In genomic region chr1:110336300-110337039, GRCh38 we compare ENCODE assay signal across 13 cellular contexts. TPM values are rescaled to one million over a fixed set of nuclear protein-coding genes. Genes with fewer than 3 reads are reported as not detected.
DNase-seq lines count a peak whose midpoint lies in the region; ATAC-seq and TF ChIP-seq lines count a peak whose summit lies in the region.
"Had no signal": no experiment of that assay in that cellular context is flagged by ENCODE, and none has a peak within 500 bp of the region (broad histone marks: within the 10 kb centered on the region; RNA-seq: fewer than 3 reads in every experiment).

No MANE protein-coding gene starts in this region.

- no peak overlapping the region for H3K27ac ChIP-seq in aorta (ENCODE audit: low read depth in 1 of 2, low read length in 2 of 2)

- H3K9me3 Mint-ChIP-seq in activated naive CD4-positive, alpha-beta T cell treated with anti-CD3 and anti-CD28 coated beads, Interleukin-2, amount 50 U/mL, for 24 hours, result no peaks in the 10 kb centered on the region
- H3K9me3 Mint-ChIP-seq in brain, result no peaks in the 10 kb centered on the region
- no peaks in the 10 kb centered on the region for H3K9me3 Mint-ChIP-seq in stimulated activated naive CD8-positive, alpha-beta T cell treated with anti-CD3 and anti-CD28 coated beads, Interleukin-15, amount 100 ng/mL, for 72 hours

- H3K36me3 ChIP-seq in aorta (ENCODE audit: control insufficient read depth in 1 of 2, insufficient read depth in 2 of 2, low read length in 1 of 2), result no peaks in the 10 kb centered on the region

- H3K9me3 ChIP-seq in aorta (ENCODE audit: control insufficient read depth, low read length), result no peaks in the 10 kb centered on the region

- H3K36me3 Mint-ChIP-seq in activated naive CD4-positive, alpha-beta T cell treated with anti-CD3 and anti-CD28 coated beads, Interleukin-2, amount 50 U/mL, for 24 hours, result peaks cover 9% of the 10 kb centered on the region
- peaks cover 17% of the 10 kb centered on the region for H3K36me3 Mint-ChIP-seq in brain

- intact Hi-C loops in aorta (cut with DNase I), result loop anchor here in 1 of 2 donors (5.0 kb wide), 1 partner anchor 71 kb away; the partner anchor contains the start of gene LAMTOR5

- 74 to 76% methylated on average over 1 of the region's 1 CpG for WGBS in aorta, 2 donors

- no peaks in the 10 kb centered on the region for H3K27me3 Mint-ChIP-seq in activated naive CD4-positive, alpha-beta T cell treated with anti-CD3 and anti-CD28 coated beads, Interleukin-2, amount 50 U/mL, for 24 hours
- peaks cover 5% of the 10 kb centered on the region for H3K27me3 Mint-ChIP-seq in brain
- H3K27me3 Mint-ChIP-seq in stimulated activated naive CD8-positive, alpha-beta T cell treated with anti-CD3 and anti-CD28 coated beads, Interleukin-15, amount 100 ng/mL, for 72 hours, result no peaks in the 10 kb centered on the region

- ATAC-seq in stimulated activated naive CD8-positive, alpha-beta T cell treated with anti-CD3 and anti-CD28 coated beads, Interleukin-15, amount 100 ng/mL, for 72 hours, result no peak
- ATAC-seq in aorta (ENCODE audit: low FRiP score), result no peak

- peaks cover 0 to 1% of the 10 kb centered on the region in 2 donors for H3K4me1 ChIP-seq in aorta (ENCODE audit: control insufficient read depth in 1 of 2, insufficient read depth in 2 of 2, low read length in 2 of 2)

- no peak overlapping the region for H3K4me3 ChIP-seq in aorta (ENCODE audit: low read length in 2 of 2)

- peak overlapping the region; percentile 78 for H3K4me3 Mint-ChIP-seq in activated naive CD4-positive, alpha-beta T cell treated with anti-CD3 and anti-CD28 coated beads, Interleukin-2, amount 50 U/mL, for 24 hours
- H3K4me3 Mint-ChIP-seq in brain, result peak overlapping the region in 4 of 5 experiments; percentile 55 to 87 (median 72)
- H3K4me3 Mint-ChIP-seq in stimulated activated naive CD8-positive, alpha-beta T cell treated with anti-CD3 and anti-CD28 coated beads, Interleukin-15, amount 100 ng/mL, for 72 hours, result peak overlapping the region; percentile 41 to 71

- no peak for TF ChIP-seq CTCF in brain (conservative IDR thresholded peaks at IDR 0.05)

- no peak for DNase-seq in activated naive CD4-positive, alpha-beta T cell treated with Interleukin-2 at 50 U/mL for 16 hours
- DNase-seq in NCI-H446 treated with DMSO at 0.1 percent for 48 hours (lab: John Stamatoyannopoulos, UW) (peak; percentile 35), aorta (no peak), DMS114 treated with DMSO at 0.1 percent for 48 hours (lab: John Stamatoyannopoulos, UW; ENCODE audit: unreplicated experiment) (no peak), occipital lobe (lab: John Stamatoyannopoulos, UW) (no peak)
- no peak for DNase-seq in stimulated activated naive CD8-positive, alpha-beta T cell treated with anti-CD3 and anti-CD28 coated beads, Interleukin-15, amount 100 ng/mL, for 72 hours
- DNase-seq: GOT3; Kasumi-1; kidney glomerular epithelial cell; stimulated activated CD4-positive, alpha-beta T cell treated with anti-CD3 and anti-CD28 coated beads, Interleukin-1b, Interleukin-23, amount 100 ng/mL, for 48 hours; SW 1271 had no signal

- H3K4me1 Mint-ChIP-seq in activated naive CD4-positive, alpha-beta T cell treated with anti-CD3 and anti-CD28 coated beads, Interleukin-2, amount 50 U/mL, for 24 hours, result peaks cover 37% of the 10 kb centered on the region
- H3K4me1 Mint-ChIP-seq in brain, result peaks cover 39% of the 10 kb centered on the region
- peaks cover 40% of the 10 kb centered on the region for H3K4me1 Mint-ChIP-seq in stimulated activated naive CD8-positive, alpha-beta T cell treated with anti-CD3 and anti-CD28 coated beads, Interleukin-15, amount 100 ng/mL, for 72 hours

- H3K27me3 ChIP-seq in aorta (ENCODE audit: control insufficient read depth in 1 of 2, insufficient read depth in 2 of 2, low read length in 1 of 2), result no peaks in the 10 kb centered on the region

- peak overlapping the region; percentile 89 for H3K27ac Mint-ChIP-seq in activated naive CD4-positive, alpha-beta T cell treated with anti-CD3 and anti-CD28 coated beads, Interleukin-2, amount 50 U/mL, for 24 hours
- peak overlapping the region in 3 of 5 experiments; percentile 37 to 78 (median 57) for H3K27ac Mint-ChIP-seq in brain
- peak overlapping the region in 1 of 2 donors; percentile 80 for H3K27ac Mint-ChIP-seq in stimulated activated naive CD8-positive, alpha-beta T cell treated with anti-CD3 and anti-CD28 coated beads, Interleukin-15, amount 100 ng/mL, for 72 hours

RNA-seq across cellular contexts. Expression of gene RBM15, which starts 2.7 kb away (rescaled TPM):
- polyA plus RNA-seq in brain (ENCODE audit: insufficient read depth, low read depth, low replicate concordance), result 5.1 TPM
- 10 to 100 TPM; 18.7 to 22.5 TPM for total RNA-seq in aorta
- polyA plus RNA-seq in aorta, result 1 to 10 TPM in 1 of 2 donors, under 1 TPM in 1; 0.38 to 2.8 TPM
- 47.1 TPM for total RNA-seq in occipital lobe

RNA-seq across cellular contexts. Expression of gene SLC16A4, which starts 54.4 kb away (rescaled TPM):
- polyA plus RNA-seq in brain (ENCODE audit: insufficient read depth, low read depth, low replicate concordance) (2.4 TPM), aorta (10 to 100 TPM; 11.5 to 19.1 TPM)
- total RNA-seq in aorta (10 to 100 TPM; 18.5 to 23.2 TPM), occipital lobe (5.8 TPM)
